31 cellular contexts compared by ENCODE assay signal in genomic region chr5:93404246-93404645, GRCh38.
"Had no signal": no experiment of that assay in that cellular context is flagged by ENCODE, and none has a peak within 500 bp of the region (broad histone marks: within the 10 kb centered on the region; RNA-seq: fewer than 3 reads in every experiment).

No MANE protein-coding gene starts in this region.

- DNase-seq: activated CD4-positive, alpha-beta T cell treated with anti-CD3 and anti-CD28 coated beads for 4 hours; activated CD4-positive, alpha-beta T cell treated with anti-CD3 and anti-CD28 coated beads, Interleukin-2, amount 50 U/mL, for 48 hours; activated CD8-positive, alpha-beta memory T cell treated with anti-CD3 and anti-CD28 coated beads, Interleukin-2, amount 50 U/mL, for 4 hours; activated effector memory CD4-positive, alpha-beta T cell treated with anti-CD3 and anti-CD28 coated beads, Interleukin-2, amount 50 U/mL, for 16 hours; activated naive CD4-positive, alpha-beta T cell treated with anti-CD3 and anti-CD28 coated beads for 36 hours; activated naive CD8-positive, alpha-beta T cell treated with anti-CD3 and anti-CD28 coated beads for 36 hours; activated T-cell treated with anti-CD3 and anti-CD28 coated beads, Interleukin-2, amount 50 U/mL, for 1 hour; amniotic stem cell; brain microvascular endothelial cell; caudate nucleus; endodermal cell; lower lobe of right lung; mucosa of descending colon; ovary; retina; small intestine; stimulated activated CD4-positive, alpha-beta T cell treated with anti-CD3 and anti-CD28 coated beads, Interleukin-1b, Interleukin-23, amount 100 ng/mL, for 48 hours; stimulated activated naive B cell treated with anti-CD40 and anti-IgM and Interleukin-4, amounts not matched to agents 10 μg/mL and 1 μg/mL and 100 μg/mL, for 72 hours; stomach; thyroid gland; upper lobe of right lung had no signal

- H3K27ac ChIP-seq: brain microvascular endothelial cell, gastroesophageal sphincter, hepatocyte, lower lobe of right lung, neutrophil, ovary, stomach, thyroid gland, upper lobe of right lung, VCaP had no signal

- H3K79me2 ChIP-seq: hepatocyte had no signal

- H3K36me3 Mint-ChIP-seq: activated naive CD8-positive, alpha-beta T cell treated with anti-CD3 and anti-CD28 coated beads for 36 hours; natural killer cell treated with Interleukin-12 subunit alpha and Interleukin-12 subunit beta and Interleukin-15 and Interleukin-18, amount 100 ng/mL, for 72 hours; stimulated activated naive B cell treated with anti-CD40 and anti-IgM and Interleukin-4, amounts not matched to agents 10 μg/mL and 1 μg/mL and 100 μg/mL, for 72 hours had no signal

- ATAC-seq: esophagus mucosa; gastroesophageal sphincter; lower lobe of right lung; mucosa of descending colon; natural killer cell treated with Interleukin-12 subunit alpha and Interleukin-12 subunit beta and Interleukin-15 and Interleukin-18, amount 100 ng/mL, for 72 hours; sciatic nerve; stimulated activated naive B cell treated with anti-CD40 and anti-IgM and Interleukin-4, amounts not matched to agents 10 μg/mL and 1 μg/mL and 100 μg/mL, for 72 hours; upper lobe of right lung had no signal

- H3K4me2 ChIP-seq: hepatocyte had no signal

- H3K9me3 ChIP-seq: lower lobe of right lung, mucosa of descending colon, neutrophil, ovary, stomach, thyroid gland, upper lobe of right lung had no signal

- H3K27me3 ChIP-seq: brain microvascular endothelial cell, gastroesophageal sphincter, hepatocyte, neutrophil, ovary, stomach, thyroid gland, upper lobe of right lung had no signal

- H3K4me3 Mint-ChIP-seq: activated naive CD4-positive, alpha-beta T cell treated with anti-CD3 and anti-CD28 coated beads for 36 hours; activated naive CD8-positive, alpha-beta T cell treated with anti-CD3 and anti-CD28 coated beads for 36 hours; activated T-helper 1 cell treated with anti-CD3 and anti-CD28 coated beads, Interleukin-12 subunit alpha, Interleukin-12 subunit beta, Interleukin-2, Interleukin-4 antibody, amounts not matched to agents 30 ng/mL and 10 ng/mL and 1 ng/mL, durations not matched to agents 14 hours and 24 hours and 36 hours; dendritic cell treated with granulocyte-macrophage colony-stimulating factor and Interleukin-4, amounts not matched to agents 40 ng/mL and 50 ng/mL, for 4 days; endodermal cell; natural killer cell treated with Interleukin-12 subunit alpha and Interleukin-12 subunit beta and Interleukin-15 and Interleukin-18, amount 100 ng/mL, for 72 hours; stimulated activated naive B cell treated with anti-CD40 and anti-IgM and Interleukin-4, amounts not matched to agents 10 μg/mL and 1 μg/mL and 100 μg/mL, for 72 hours had no signal

- H3K36me3 ChIP-seq: brain microvascular endothelial cell, gastroesophageal sphincter, lower lobe of right lung, neutrophil, ovary, stomach, thyroid gland, upper lobe of right lung had no signal

- H3K4me1 Mint-ChIP-seq: activated naive CD8-positive, alpha-beta T cell treated with anti-CD3 and anti-CD28 coated beads for 36 hours; stimulated activated naive B cell treated with anti-CD40 and anti-IgM and Interleukin-4, amounts not matched to agents 10 μg/mL and 1 μg/mL and 100 μg/mL, for 72 hours had no signal

- FAIRE-seq: small intestine had no signal

- H2AFZ ChIP-seq: hepatocyte had no signal

- H3K27ac Mint-ChIP-seq: activated naive CD4-positive, alpha-beta T cell treated with anti-CD3 and anti-CD28 coated beads for 36 hours; activated naive CD8-positive, alpha-beta T cell treated with anti-CD3 and anti-CD28 coated beads for 36 hours; activated T-helper 1 cell treated with anti-CD3 and anti-CD28 coated beads, Interleukin-12 subunit alpha, Interleukin-12 subunit beta, Interleukin-2, Interleukin-4 antibody, amounts not matched to agents 30 ng/mL and 10 ng/mL and 1 ng/mL, durations not matched to agents 14 hours and 24 hours and 36 hours; dendritic cell treated with granulocyte-macrophage colony-stimulating factor and Interleukin-4, amounts not matched to agents 40 ng/mL and 50 ng/mL, for 4 days; endodermal cell; natural killer cell treated with Interleukin-12 subunit alpha and Interleukin-12 subunit beta and Interleukin-15 and Interleukin-18, amount 100 ng/mL, for 72 hours; progenitor cell of endocrine pancreas; stimulated activated naive B cell treated with anti-CD40 and anti-IgM and Interleukin-4, amounts not matched to agents 10 μg/mL and 1 μg/mL and 100 μg/mL, for 72 hours had no signal

- H3K4me3 ChIP-seq: gastroesophageal sphincter, hepatocyte, lower lobe of right lung, mucosa of descending colon, ovary, stomach, thyroid gland, upper lobe of right lung had no signal

- H3K9me3 Mint-ChIP-seq: activated naive CD4-positive, alpha-beta T cell treated with anti-CD3 and anti-CD28 coated beads for 36 hours; activated naive CD8-positive, alpha-beta T cell treated with anti-CD3 and anti-CD28 coated beads for 36 hours; activated T-helper 1 cell treated with anti-CD3 and anti-CD28 coated beads, Interleukin-12 subunit alpha, Interleukin-12 subunit beta, Interleukin-2, Interleukin-4 antibody, amounts not matched to agents 30 ng/mL and 10 ng/mL and 1 ng/mL, durations not matched to agents 14 hours and 24 hours and 36 hours; dendritic cell treated with granulocyte-macrophage colony-stimulating factor and Interleukin-4, amounts not matched to agents 40 ng/mL and 50 ng/mL, for 4 days; endodermal cell had no signal

- H3K27me3 Mint-ChIP-seq: dendritic cell treated with granulocyte-macrophage colony-stimulating factor and Interleukin-4, amounts not matched to agents 40 ng/mL and 50 ng/mL, for 4 days had no signal

- H3K4me1 ChIP-seq: gastroesophageal sphincter, lower lobe of right lung, upper lobe of right lung had no signal
